ENCODE assay signal across 15 cellular contexts in genomic region chr1:110956586-110956985, GRCh38.
"Had no signal": no experiment of that assay in that cellular context is flagged by ENCODE, and none has a peak within 500 bp of the region (broad histone marks: within the 10 kb centered on the region; RNA-seq: fewer than 3 reads in every experiment).

No MANE protein-coding gene starts in this region.

- H3K4me3 ChIP-seq: esophagus muscularis mucosa, gastrocnemius medialis, heart right ventricle, pancreas, smooth muscle cell had no signal

- H3K27me3 ChIP-seq: esophagus muscularis mucosa, gastrocnemius medialis, heart right ventricle, pancreas had no signal

- H3K4me1 ChIP-seq: esophagus muscularis mucosa, pancreas had no signal

- H3K27ac ChIP-seq: epithelial cell of prostate, esophagus muscularis mucosa, gastrocnemius medialis, heart right ventricle, pancreas had no signal

- H3K36me3 ChIP-seq: pancreas had no signal

- DNase-seq: effector memory CD8-positive, alpha-beta T cell; gastrocnemius medialis; heart right ventricle; hypothalamus; kidney glomerular epithelial cell; mammary epithelial cell; naive thymus-derived CD4-positive, alpha-beta T cell; nucleus accumbens; pancreas; right cardiac atrium; stimulated activated CD4-positive, alpha-beta T cell treated with anti-CD3 and anti-CD28 coated beads, Interleukin-2, amount 100 ng/mL, for 48 hours; stimulated activated naive CD4-positive, alpha-beta T cell treated with Interleukin-2 at 50 U/mL for 16 hours had no signal

- H3K9me3 ChIP-seq: gastrocnemius medialis, pancreas had no signal
